ENCODE assay signal across 26 cellular contexts in the genomic region with DNA sequence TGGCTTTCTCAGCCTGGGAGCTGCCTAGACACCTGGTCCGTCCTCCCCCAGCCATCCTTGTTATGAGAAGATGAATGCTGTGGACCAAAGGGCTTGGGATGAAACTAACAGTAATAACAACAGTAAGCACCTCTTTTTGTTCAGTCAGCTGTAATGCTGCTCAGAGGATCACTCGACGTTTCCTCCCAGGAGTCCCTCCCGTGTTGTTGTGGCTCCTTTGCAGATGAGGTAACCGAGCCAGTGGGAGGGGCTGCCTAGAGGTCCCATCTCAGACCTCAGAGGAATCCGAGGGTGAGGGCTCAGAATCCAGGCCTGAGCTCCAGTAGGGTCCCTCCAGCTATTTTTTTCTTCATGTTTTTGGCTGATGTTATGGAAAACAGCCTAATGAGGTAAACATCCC.
DNase-seq lines count a peak whose midpoint lies in the region; ATAC-seq and TF ChIP-seq lines count a peak whose summit lies in the region.
"Had no signal": no experiment of that assay in that cellular context is flagged by ENCODE, and none has a peak within 500 bp of the region (broad histone marks: within the 10 kb centered on the region; RNA-seq: fewer than 3 reads in every experiment).

No MANE protein-coding gene starts in this region.

- peak overlapping the region; percentile 38 for H3K27ac Mint-ChIP-seq in neural crest cell (ENCODE audit: unreplicated experiment)
- H3K27ac Mint-ChIP-seq in naive thymus-derived CD8-positive, alpha-beta T cell, result no peak overlapping the region
- H3K27ac Mint-ChIP-seq: CD14-positive monocyte; CD4-positive, CD25-positive, alpha-beta regulatory T cell; CD8-positive, alpha-beta memory T cell had no signal

- H3K9me3 ChIP-seq in mammary epithelial cell (replicated peaks; ENCODE audit: insufficient read depth, low read length), result no peaks in the 10 kb centered on the region
- H3K9me3 ChIP-seq: BE2C, BLaER1 had no signal

- H3K27me3 Mint-ChIP-seq in neural crest cell (ENCODE audit: low read depth), result no peaks in the 10 kb centered on the region
- peaks cover 4 to 64% (median 22%) of the 10 kb centered on the region in 5 donors for H3K27me3 Mint-ChIP-seq in naive thymus-derived CD8-positive, alpha-beta T cell

- H3K36me3 ChIP-seq in H7 (replicated peaks; ENCODE audit: control insufficient read depth, insufficient read depth, low read length), result no peaks in the 10 kb centered on the region
- no peaks in the 10 kb centered on the region for H3K36me3 ChIP-seq in mammary epithelial cell (ENCODE audit: insufficient read depth, low read length)
- H3K36me3 ChIP-seq: BE2C, BLaER1 had no signal

- dilution Hi-C loops in mammary epithelial cell (cut with HindIII; ENCODE audit: low sequenced_read_pairs), result no loop called here

- TF ChIP-seq CTCF in coronary artery (IDR thresholded peaks at IDR 0.05), result no peak
- TF ChIP-seq CTCF in neural crest cell (conservative IDR thresholded peaks at IDR 0.05), result no peak
- no peak for TF ChIP-seq CTCF in mammary epithelial cell (conservative IDR thresholded peaks at IDR 0.05 in 1 of 2, IDR thresholded peaks at IDR 0.05 in 1 of 2; ENCODE audit: extremely low read depth in 1 of 2, insufficient read depth in 1 of 2, low read depth in 1 of 2, low read length in 2 of 2)

- H3K36me3 Mint-ChIP-seq in neural crest cell (ENCODE audit: low read depth), result no peaks in the 10 kb centered on the region
- H3K36me3 Mint-ChIP-seq in naive thymus-derived CD8-positive, alpha-beta T cell, result no peaks in the 10 kb centered on the region
- H3K36me3 Mint-ChIP-seq: CD14-positive monocyte; CD4-positive, alpha-beta memory T cell; CD4-positive, CD25-positive, alpha-beta regulatory T cell; CD8-positive, alpha-beta memory T cell had no signal

- no peaks in the 10 kb centered on the region for H4K20me1 ChIP-seq in mammary epithelial cell (ENCODE audit: insufficient read depth, low read length)
- H4K20me1 ChIP-seq: BLaER1 had no signal

- no peaks in the 10 kb centered on the region for H3K27me3 ChIP-seq in H7 (ENCODE audit: control insufficient read depth, insufficient read depth, low read length)
- no peaks in the 10 kb centered on the region for H3K27me3 ChIP-seq in mammary epithelial cell (ENCODE audit: insufficient read depth, low read length)
- H3K27me3 ChIP-seq: BE2C, BLaER1 had no signal

- no peak overlapping the region for H3K4me2 ChIP-seq in mammary epithelial cell (ENCODE audit: insufficient read depth, low read depth, low read length)
- H3K4me2 ChIP-seq: BLaER1 had no signal

- WGBS in mammary epithelial cell (ENCODE audit: low coverage, missing lambda C conversion rate), result 53% methylated on average over 5 of the region's 6 CpGs

- peaks cover 11% of the 10 kb centered on the region for H3K4me1 Mint-ChIP-seq in neural crest cell
- no peaks in the 10 kb centered on the region for H3K4me1 Mint-ChIP-seq in naive thymus-derived CD8-positive, alpha-beta T cell
- H3K4me1 Mint-ChIP-seq: CD14-positive monocyte; CD4-positive, alpha-beta memory T cell; CD4-positive, CD25-positive, alpha-beta regulatory T cell; CD8-positive, alpha-beta memory T cell had no signal

- intact Hi-C loops in mammary epithelial cell (cut with micrococcal nuclease), result no loop called here

- POLR2A ChIA-PET in naive thymus-derived CD8-positive, alpha-beta T cell (lab: Charles Lee), result no interaction called here

- no peaks in the 10 kb centered on the region for H3K9me3 Mint-ChIP-seq in neural crest cell
- H3K9me3 Mint-ChIP-seq in naive thymus-derived CD8-positive, alpha-beta T cell, result peaks cover 0 to 9% (median 0%) of the 10 kb centered on the region in 9 donors
- H3K9me3 Mint-ChIP-seq: CD8-positive, alpha-beta memory T cell had no signal

- no peak overlapping the region for H2AFZ ChIP-seq in mammary epithelial cell (ENCODE audit: low read depth, low read length)

- no peak overlapping the region for H3K9ac ChIP-seq in mammary epithelial cell (ENCODE audit: insufficient read depth, low read length)
- H3K9ac ChIP-seq: BLaER1 had no signal

- BruUV-seq in mammary epithelial cell (replicated peaks; lab: Mats Ljungman, UMichigan), result no TSS peak

- no peaks in the 10 kb centered on the region for H3K4me1 ChIP-seq in mammary epithelial cell (ENCODE audit: insufficient read depth, low read length)
- H3K4me1 ChIP-seq: BLaER1 had no signal

- ATAC-seq in naive thymus-derived CD8-positive, alpha-beta T cell, result no peak
- ATAC-seq in GM21447 (IDR thresholded peaks at IDR 0.05; ENCODE audit: unreplicated experiment), result no peak
- ATAC-seq: GM12878 had no signal

- CTCF ChIA-PET in mammary epithelial cell (lab: Charles Lee; ENCODE audit: low non-redundant PET), result no interaction called here

- H3K27ac ChIP-seq in coronary artery (no peak overlapping the region), mammary epithelial cell (ENCODE audit: insufficient read depth, low read depth, low read length) (no peak overlapping the region)
- H3K27ac ChIP-seq: BLaER1 had no signal

- in situ Hi-C loops in mammary epithelial cell (cut with MboI; ENCODE audit: low sequenced_read_pairs in 2 of 2), result no loop called here

- no peak overlapping the region for H3K4me3 Mint-ChIP-seq in neural crest cell
- no peak overlapping the region for H3K4me3 Mint-ChIP-seq in naive thymus-derived CD8-positive, alpha-beta T cell
- H3K4me3 Mint-ChIP-seq: CD14-positive monocyte; CD4-positive, alpha-beta memory T cell; CD4-positive, CD25-positive, alpha-beta regulatory T cell; CD8-positive, alpha-beta memory T cell had no signal

- peak; percentile 57 for DNase-seq in RPMI8226
- peak; percentile 14 for DNase-seq in coronary artery (ENCODE audit: low spot score)
- peak; percentile 15 for DNase-seq in islet precursor cell
- no peak for DNase-seq in neural crest cell (ENCODE audit: low read depth, low spot score)
- DNase-seq in H7, result no peak
- DNase-seq in naive thymus-derived CD8-positive, alpha-beta T cell, result no peak
- DNase-seq in mammary epithelial cell, result no peak
- DNase-seq: 8988T; ACHN; BE2C; C1 segment of cervical spinal cord; CD4-positive, alpha-beta memory T cell; CD4-positive, CD25-positive, alpha-beta regulatory T cell; CD8-positive, alpha-beta memory T cell; COR-L47; DMS 273 treated with DMSO at 0.1 percent for 48 hours; DMS153; DMS53; DMS79; DND-41; EL; GDM1 had no signal

- H3K79me2 ChIP-seq in mammary epithelial cell (ENCODE audit: insufficient read depth, low read length), result no peaks in the 10 kb centered on the region

- no peak overlapping the region for H3K4me3 ChIP-seq in coronary artery
- H3K4me3 ChIP-seq in H7 (ENCODE audit: insufficient read depth, low read depth, low read length), result no peak overlapping the region
- H3K4me3 ChIP-seq in mammary epithelial cell (replicated peaks in 1 of 3; ENCODE audit: insufficient read depth in 1 of 3, low read depth in 2 of 3, low read length in 3 of 3), result no peak overlapping the region
- H3K4me3 ChIP-seq: BLaER1, GM12878 had no signal

Comparison
In these comparisons a context has a peak if more than half of its experiments do, and no peak if none do; other contexts are left out.
1. DNase-seq: peak in RPMI8226 (single experiment), coronary artery (single experiment) and islet precursor cell (single experiment); none in neural crest cell (single experiment), H7 (single experiment), naive thymus-derived CD8-positive, alpha-beta T cell (0 of 10) and mammary epithelial cell (single experiment).